ENCODE assay signal across 20 cellular contexts in the genomic region with DNA sequence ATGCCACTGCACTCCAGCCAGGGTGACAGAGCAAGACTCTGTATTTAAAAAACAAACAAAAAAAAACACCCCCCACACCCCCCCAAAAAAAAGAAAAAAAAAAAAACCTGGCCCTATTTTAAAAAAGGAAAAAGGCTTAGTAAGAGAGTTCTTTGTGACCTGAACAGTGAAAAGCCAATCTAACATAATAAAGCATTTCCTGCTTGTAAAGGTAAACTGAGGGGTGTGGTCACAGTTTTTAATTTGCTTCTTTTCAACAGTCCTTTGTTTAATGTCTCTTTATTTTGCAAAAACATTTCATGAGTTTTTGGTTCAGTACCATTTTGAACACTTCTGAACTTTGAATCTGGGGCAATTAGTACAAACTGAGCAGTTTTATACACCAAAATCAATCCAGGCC.
"Had no signal": no experiment of that assay in that cellular context is flagged by ENCODE, and none has a peak within 500 bp of the region (broad histone marks: within the 10 kb centered on the region; RNA-seq: fewer than 3 reads in every experiment).

No MANE protein-coding gene starts in this region.

- H3K9me3 ChIP-seq: colonic mucosa, left ventricle myocardium inferior, pancreas, psoas muscle, right atrium auricular region, upper lobe of right lung had no signal

- H3K27me3 ChIP-seq: colonic mucosa, dorsolateral prefrontal cortex, pancreas, right atrium auricular region, upper lobe of right lung had no signal

- DNase-seq: activated CD4-positive, alpha-beta T cell treated with anti-CD3 and anti-CD28 coated beads for 4 hours; activated CD4-positive, alpha-beta T cell treated with anti-CD3 and anti-CD28 coated beads, Interleukin-2, amount 50 U/mL, for 48 hours; activated CD4-positive, CD25-positive, alpha-beta regulatory T cell; activated effector memory CD4-positive, alpha-beta T cell treated with Interleukin-2 at 50 U/mL for 16 hours; activated naive CD4-positive, alpha-beta T cell treated with anti-CD3 and anti-CD28 coated beads for 36 hours; activated naive CD8-positive, alpha-beta T cell treated with anti-CD3 and anti-CD28 coated beads, Interleukin-2, amount 10 ng/mL, durations not matched to agents 7 days and 5 days; activated T-cell treated with anti-CD3 and anti-CD28 coated beads, Interleukin-2, amount 50 U/mL, for 48 hours; amniotic stem cell; colonic mucosa; dorsolateral prefrontal cortex; effector memory CD8-positive, alpha-beta T cell; left ventricle myocardium inferior; pancreas; psoas muscle; stimulated activated CD4-positive, alpha-beta T cell treated with anti-CD3 and anti-CD28 coated beads, Interleukin-4, amount 100 ng/mL, for 24 hours; stimulated activated naive CD4-positive, alpha-beta T cell treated with Interleukin-2 at 50 U/mL for 16 hours; T-helper 1 cell; upper lobe of right lung had no signal

- H3K27ac Mint-ChIP-seq: activated naive CD4-positive, alpha-beta T cell treated with anti-CD3 and anti-CD28 coated beads for 36 hours; activated naive CD8-positive, alpha-beta T cell treated with anti-CD3 and anti-CD28 coated beads, Interleukin-2, amount 10 ng/mL, durations not matched to agents 7 days and 5 days; effector memory CD8-positive, alpha-beta T cell; nephron had no signal

- H3K4me1 ChIP-seq: colonic mucosa, pancreas, psoas muscle, right atrium auricular region, upper lobe of right lung had no signal

- H3K9me3 Mint-ChIP-seq: activated naive CD4-positive, alpha-beta T cell treated with anti-CD3 and anti-CD28 coated beads for 36 hours; activated naive CD8-positive, alpha-beta T cell treated with anti-CD3 and anti-CD28 coated beads, Interleukin-2, amount 10 ng/mL, durations not matched to agents 7 days and 5 days; effector memory CD8-positive, alpha-beta T cell; nephron had no signal

- H3K36me3 ChIP-seq: colonic mucosa had no signal

- H3K4me3 ChIP-seq: colonic mucosa, dorsolateral prefrontal cortex, left ventricle myocardium inferior, pancreas, psoas muscle, right atrium auricular region, upper lobe of right lung had no signal

- H3K4me3 Mint-ChIP-seq: activated naive CD4-positive, alpha-beta T cell treated with anti-CD3 and anti-CD28 coated beads for 36 hours; activated naive CD8-positive, alpha-beta T cell treated with anti-CD3 and anti-CD28 coated beads, Interleukin-2, amount 10 ng/mL, durations not matched to agents 7 days and 5 days; effector memory CD8-positive, alpha-beta T cell; nephron had no signal

- H3K27me3 Mint-ChIP-seq: activated naive CD8-positive, alpha-beta T cell treated with anti-CD3 and anti-CD28 coated beads, Interleukin-2, amount 10 ng/mL, durations not matched to agents 7 days and 5 days; effector memory CD8-positive, alpha-beta T cell had no signal

- H3K27ac ChIP-seq: colonic mucosa, left ventricle myocardium inferior, pancreas, psoas muscle, right atrium auricular region, upper lobe of right lung had no signal

- ATAC-seq: effector memory CD8-positive, alpha-beta T cell; pancreas; psoas muscle; upper lobe of right lung had no signal
